8 cellular contexts compared by ENCODE assay signal in the genomic region with DNA sequence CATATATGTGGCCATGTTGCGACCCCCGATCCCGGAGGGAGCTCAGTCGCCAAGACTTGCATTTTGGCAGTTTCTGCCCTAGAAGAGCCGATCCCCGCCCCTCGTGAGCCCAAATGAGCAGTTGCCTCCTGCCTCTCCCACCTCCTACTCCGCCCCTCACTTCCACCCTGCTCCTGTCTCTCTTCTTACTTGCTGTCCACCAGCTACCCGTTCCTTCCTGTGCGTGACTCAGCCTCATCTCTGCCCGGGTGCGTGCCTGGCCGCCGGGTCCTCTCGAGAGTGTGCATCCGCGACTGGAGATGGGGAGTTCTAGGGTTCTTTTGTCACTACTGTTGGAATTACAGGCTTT. TPM values are rescaled to one million over a fixed set of nuclear protein-coding genes. Genes with fewer than 3 reads are reported as not detected.
A peak's percentile ranks its signal among the peaks of the same experiment; 100 is the strongest.
DNase-seq lines count a peak whose midpoint lies in the region; ATAC-seq and TF ChIP-seq lines count a peak whose summit lies in the region.

No MANE protein-coding gene starts in this region.

- no peak overlapping the region for H4K8ac ChIP-seq in neuronal stem cell (ENCODE audit: low read depth, low read length)

- peak overlapping the region; percentile 70 for H2BK5ac ChIP-seq in neuronal stem cell (ENCODE audit: low read length)

- TF ChIP-seq CTCF in CD4-positive, alpha-beta T cell (IDR thresholded peaks at IDR 0.05), result no peak
- no peak for TF ChIP-seq CTCF in fibroblast of villous mesenchyme (IDR thresholded peaks at IDR 0.05; ENCODE audit: insufficient read depth, low read depth, low read length)

- no peak overlapping the region for H2BK120ac ChIP-seq in neuronal stem cell (ENCODE audit: low read depth, low read length)

- peak; percentile 43 to 76 (median 60) for DNase-seq in CD4-positive, alpha-beta T cell
- DNase-seq in SHP77 (lab: John Stamatoyannopoulos, UW) (peak; percentile 31 to 52), fibroblast of villous mesenchyme (ENCODE audit: low read depth) (peak; percentile 86), neuronal stem cell (ENCODE audit: low spot score) (peak; percentile 17)
- peak; percentile 89 for DNase-seq in activated effector memory CD4-positive, alpha-beta T cell treated with anti-CD3 and anti-CD28 coated beads, Interleukin-2, amount 50 U/mL, for 16 hours

- peaks cover 3% of the 10 kb centered on the region for H3K9me3 Mint-ChIP-seq in CD4-positive, alpha-beta T cell

- H3K79me1 ChIP-seq in neuronal stem cell (ENCODE audit: low read depth, low read length), result peaks cover 9% of the 10 kb centered on the region

- CTCF ChIA-PET in CD4-positive, alpha-beta T cell (lab: Charles Lee), result interaction anchor here (2.5 kb wide), 1 partner anchor 170 kb away, joined by 5 read pairs; no protein-coding TSS in a partner anchor

- intact Hi-C loops in CD4-positive, alpha-beta T cell (cut with DNase I, micrococcal nuclease), result loop anchor here in 1 of 2 experiments (5.0 to 10.0 kb wide), 6 partner anchors 170 to 1660 kb away; a partner anchor contains a TSS

- peak; percentile 73 for ATAC-seq in CD4-positive, alpha-beta T cell (ENCODE audit: poor library complexity)
- peak; percentile 43 for ATAC-seq in GM19328 (IDR thresholded peaks at IDR 0.05; ENCODE audit: unreplicated experiment)
- peak; percentile 80 for ATAC-seq in HG03460 (IDR thresholded peaks at IDR 0.05; ENCODE audit: unreplicated experiment)

- peak overlapping the region; percentile 95 for H3K27ac Mint-ChIP-seq in CD4-positive, alpha-beta T cell

- peaks cover 56% of the 10 kb centered on the region for H3K36me3 Mint-ChIP-seq in CD4-positive, alpha-beta T cell (ENCODE audit: low read depth)

- H3K4me1 ChIP-seq in neuronal stem cell (ENCODE audit: control insufficient read depth in 2 of 2, insufficient read depth in 1 of 2, low read depth in 1 of 2, low read length in 2 of 2), result peaks cover 1 to 14% of the 10 kb centered on the region in 2 donors
- peaks cover 9 to 55% (median 55%) of the 10 kb centered on the region in 5 donors for H3K4me1 ChIP-seq in subcutaneous abdominal adipose tissue (ENCODE audit: control insufficient read depth in 5 of 5, insufficient read depth in 5 of 5, low read length in 5 of 5)

- H2AFZ ChIP-seq in neuronal stem cell (ENCODE audit: low read length), result peak overlapping the region; percentile 93

- peak overlapping the region; percentile 96 for H3K4me3 Mint-ChIP-seq in CD4-positive, alpha-beta T cell

- H3K27me3 Mint-ChIP-seq in CD4-positive, alpha-beta T cell, result no peaks in the 10 kb centered on the region

- H2AK5ac ChIP-seq in neuronal stem cell (ENCODE audit: low read depth, low read length), result peak overlapping the region; percentile 60

- WGBS in neuronal stem cell (ENCODE audit: extremely low coverage in 2 of 2, insufficient read length in 2 of 2, insufficient replicate concordance in 1 of 2), 2 donors, result no CpG with 5 or more reads among the region's 17 CpGs

- H3K36me3 ChIP-seq in neuronal stem cell (replicated peaks in 1 of 2; ENCODE audit: control insufficient read depth in 2 of 2, insufficient read depth in 2 of 2, low read length in 2 of 2) (peaks cover 5 to 37% of the 10 kb centered on the region in 2 donors), subcutaneous abdominal adipose tissue (ENCODE audit: control insufficient read depth in 5 of 5, insufficient read depth in 5 of 5, low read length in 5 of 5) (peaks cover 7 to 14% (median 10%) of the 10 kb centered on the region in 5 donors)

- peak overlapping the region; percentile 94 for H3K27ac ChIP-seq in CD4-positive, alpha-beta T cell (ENCODE audit: low read depth, low read length)
- H3K27ac ChIP-seq in neuronal stem cell (replicated peaks; ENCODE audit: low read length) (peak overlapping the region; percentile 64), subcutaneous abdominal adipose tissue (ENCODE audit: low read depth, low read length) (peak overlapping the region; percentile 85)

- H2BK15ac ChIP-seq in neuronal stem cell (ENCODE audit: low read length), result no peak overlapping the region

- no peak overlapping the region for H3K4ac ChIP-seq in neuronal stem cell (ENCODE audit: low read length)

- H3K4me3 ChIP-seq in fibroblast of villous mesenchyme (ENCODE audit: low read depth, low read length) (peak overlapping the region; percentile 88), neuronal stem cell (ENCODE audit: low read length in 2 of 2) (peak overlapping the region; percentile 93 to 96), subcutaneous abdominal adipose tissue (ENCODE audit: low read depth in 1 of 5, low read length in 5 of 5) (peak overlapping the region; percentile 88 to 97 (median 94))

- peaks cover 64% of the 10 kb centered on the region for H3K4me1 Mint-ChIP-seq in CD4-positive, alpha-beta T cell (ENCODE audit: low read depth)

- H3K23ac ChIP-seq in neuronal stem cell (ENCODE audit: low read depth, low read length, poor library complexity), result peak overlapping the region; percentile 95

- no peaks in the 10 kb centered on the region for H3K9me3 ChIP-seq in CD4-positive, alpha-beta T cell (ENCODE audit: control insufficient read depth, low read length)
- H3K9me3 ChIP-seq in neuronal stem cell (replicated peaks in 1 of 2; ENCODE audit: control insufficient read depth in 2 of 2, insufficient read depth in 1 of 2, low read depth in 1 of 2, low read length in 2 of 2) (no peaks in the 10 kb centered on the region), subcutaneous abdominal adipose tissue (ENCODE audit: control insufficient read depth in 5 of 5, low read length in 5 of 5) (no peaks in the 10 kb centered on the region)

- POLR2A ChIA-PET in CD4-positive, alpha-beta T cell (lab: Charles Lee), result interaction anchor here (1.0 to 1.2 kb wide), 3 partner anchors 9 to 491 kb away, joined by 3 read pairs; a partner anchor contains a TSS

- H2BK12ac ChIP-seq in neuronal stem cell (ENCODE audit: low read length), result no peak overlapping the region

- H3K18ac ChIP-seq in neuronal stem cell (ENCODE audit: low read length), result peak overlapping the region; percentile 98

- H3K4me2 ChIP-seq in neuronal stem cell (ENCODE audit: insufficient read depth, low read length, poor library complexity, severe bottlenecking), result peak overlapping the region; percentile 97

- no peaks in the 10 kb centered on the region for H3K27me3 ChIP-seq in CD4-positive, alpha-beta T cell (ENCODE audit: control insufficient read depth, insufficient read depth, low read length)
- H3K27me3 ChIP-seq in neuronal stem cell (ENCODE audit: control insufficient read depth in 3 of 3, insufficient read depth in 3 of 3, low read depth in 1 of 3, low read length in 3 of 3), result peaks cover 0 to 19% (median 0%) of the 10 kb centered on the region in 3 experiments
- no peaks in the 10 kb centered on the region for H3K27me3 ChIP-seq in subcutaneous abdominal adipose tissue (ENCODE audit: control insufficient read depth in 5 of 5, insufficient read depth in 4 of 5, low read length in 5 of 5)

- H4K91ac ChIP-seq in neuronal stem cell (ENCODE audit: low read depth, low read length, poor library complexity), result no peak overlapping the region

- H3K14ac ChIP-seq in neuronal stem cell (ENCODE audit: low read length), result peak overlapping the region; percentile 95

- H3K9ac ChIP-seq in neuronal stem cell (ENCODE audit: low read depth, low read length, poor library complexity) (peak overlapping the region; percentile 97), subcutaneous abdominal adipose tissue (ENCODE audit: low read length in 5 of 5) (peak overlapping the region; percentile 68 to 99 (median 97))

RNA-seq across cellular contexts. Expression of a gene that starts 0.6 kb away (rescaled TPM):
- 10 to 100 TPM; 56.0 to 61.5 TPM for total RNA-seq in CD4-positive, alpha-beta T cell
- total RNA-seq in fibroblast of villous mesenchyme, result 39.0 and 59.2 TPM in 2 replicates
- polyA plus RNA-seq in neuronal stem cell (2013, experiment 1 of 2), result 19.3 TPM
- polyA plus RNA-seq in neuronal stem cell (2013, experiment 2 of 2), result 18.4 TPM

Comparison
In these comparisons a context has a peak if more than half of its experiments do, and no peak if none do; other contexts are left out.
1. Peak in every context shown above with its lines: DNase-seq, ATAC-seq, H3K4me3 ChIP-seq and H3K27ac ChIP-seq.
2. DNase-seq: peak in every context shown above with its lines; median percentile 89 in activated effector memory CD4-positive, alpha-beta T cell treated with anti-CD3 and anti-CD28 coated beads, Interleukin-2, amount 50 U/mL, for 16 hours; 86 in fibroblast of villous mesenchyme; 60 in CD4-positive, alpha-beta T cell; 42 in SHP77; 17 in neuronal stem cell.